19 cellular contexts compared by ENCODE assay signal in the genomic region with DNA sequence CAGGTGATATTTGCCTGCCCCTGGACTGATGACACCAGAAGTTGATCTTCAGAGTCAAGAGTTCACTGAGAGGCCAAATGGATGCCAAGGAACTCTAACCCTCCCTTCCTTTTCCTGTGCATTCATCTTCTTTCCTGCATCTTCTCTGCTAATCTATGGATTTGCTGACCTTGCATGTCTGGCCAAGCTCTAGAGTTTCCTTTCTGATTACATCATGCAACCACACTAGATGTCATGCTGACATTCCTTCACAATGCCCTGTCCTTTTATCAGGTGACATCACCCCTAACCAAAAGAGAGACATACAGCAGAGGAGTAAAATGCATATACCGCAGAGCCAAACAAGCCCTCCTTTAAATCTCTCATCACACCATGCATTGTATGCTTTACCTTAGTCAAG.
DNase-seq lines count a peak whose midpoint lies in the region; ATAC-seq, FAIRE-seq and TF ChIP-seq lines count a peak whose summit lies in the region.
"Had no signal": no experiment of that assay in that cellular context is flagged by ENCODE, and none has a peak within 500 bp of the region (broad histone marks: within the 10 kb centered on the region; RNA-seq: fewer than 3 reads in every experiment).

No MANE protein-coding gene starts in this region.

- DNase-seq in A549 (ENCODE audit: low read depth in 1 of 2, low spot score in 1 of 2) = no peak
- DNase-seq in H4 (ENCODE audit: low spot score) = peak; percentile 27
- DNase-seq in NCI-H226 = peak; percentile 66
- no peak for DNase-seq in mesothelial cell of epicardium (ENCODE audit: low spot score in 2 of 2, unreplicated experiment in 2 of 2)
- no peak for DNase-seq in activated CD8-positive, alpha-beta memory T cell treated with anti-CD3 and anti-CD28 coated beads, Interleukin-2, amount 50 U/mL, for 4 hours
- DNase-seq in HuH-7 (ENCODE audit: low spot score) = no peak
- no peak for DNase-seq in GM19240 (ENCODE audit: insufficient read length, low spot score)
- DNase-seq: DMS 273 treated with DMSO at 0.1 percent for 48 hours, Kasumi-1, NCI-H1417, NCI-H187 treated with DMSO at 0.1 percent for 48 hours, NCI-H446 treated with DMSO at 0.1 percent for 48 hours, NCI-H774, PC-9, T-helper 1 cell had no signal

- peaks cover 7% of the 10 kb centered on the region for H3K4me1 Mint-ChIP-seq in mesothelial cell of epicardium

- H3K4me1 ChIP-seq in A549 = no peaks in the 10 kb centered on the region
- H3K4me1 ChIP-seq: HAP-1 had no signal

- no peak for TF ChIP-seq POLR2A in A549 (IDR thresholded peaks at IDR 0.05; ENCODE audit: low read length)

- POLR2A ChIA-PET in A549 (lab: Yijun Ruan, JAX) = no interaction called here

- WGBS in A549 (ENCODE audit: missing lambda C conversion rate) = 90% methylated on average over 1 of the region's 1 CpG

- H3K27ac ChIP-seq in A549 = no peak overlapping the region
- H3K27ac ChIP-seq: C4-2B, PC-9 had no signal

- H3K27me3 Mint-ChIP-seq in mesothelial cell of epicardium (ENCODE audit: low read depth) = no peaks in the 10 kb centered on the region

- no peak for FAIRE-seq in A549 (lab: Jason Lieb, UNC)
- FAIRE-seq: A204.1 had no signal

- no peak for TF ChIP-seq RAD21 in A549 (conservative IDR thresholded peaks at IDR 0.05 in 1 of 2, IDR thresholded peaks at IDR 0.05 in 1 of 2)

- H3K9me3 Mint-ChIP-seq in mesothelial cell of epicardium = peaks cover 30% of the 10 kb centered on the region

- no peak for TF ChIP-seq EP300 in A549 (IDR thresholded peaks at IDR 0.05)

- H3K36me3 Mint-ChIP-seq in mesothelial cell of epicardium = peaks cover 2% of the 10 kb centered on the region

- no peak for TF ChIP-seq CTCF in A549 (IDR thresholded peaks at IDR 0.05)
- no peak for TF ChIP-seq CTCF in mesothelial cell of epicardium (IDR thresholded peaks at IDR 0.05; ENCODE audit: unreplicated experiment)

- CTCF ChIA-PET in A549 (lab: Yijun Ruan, JAX) = no interaction called here

- H3K27ac Mint-ChIP-seq in mesothelial cell of epicardium = no peak overlapping the region

- H3K4me2 ChIP-seq in A549 = no peak overlapping the region
- H3K4me2 ChIP-seq: PC-9 had no signal

- no peaks in the 10 kb centered on the region for H3K9me3 ChIP-seq in A549
- H3K9me3 ChIP-seq: HAP-1 had no signal

- ATAC-seq in A549 (no peak), esophagus mucosa (peak; percentile 37)

- no peak overlapping the region for H3K4me3 Mint-ChIP-seq in mesothelial cell of epicardium

- no peak overlapping the region for H3K4me3 ChIP-seq in A549
- H3K4me3 ChIP-seq: HAP-1, PC-9 had no signal

TF ChIP-seq in A549, 52 proteins besides CTCF, POLR2A, EP300 and RAD21:
- TF ChIP-seq MAFK (IDR thresholded peaks at IDR 0.05; ENCODE audit: partially characterized antibody) (peak; percentile 88), HDAC2 (IDR thresholded peaks at IDR 0.05) (no peak)
- TF ChIP-seq, protein P1, sequence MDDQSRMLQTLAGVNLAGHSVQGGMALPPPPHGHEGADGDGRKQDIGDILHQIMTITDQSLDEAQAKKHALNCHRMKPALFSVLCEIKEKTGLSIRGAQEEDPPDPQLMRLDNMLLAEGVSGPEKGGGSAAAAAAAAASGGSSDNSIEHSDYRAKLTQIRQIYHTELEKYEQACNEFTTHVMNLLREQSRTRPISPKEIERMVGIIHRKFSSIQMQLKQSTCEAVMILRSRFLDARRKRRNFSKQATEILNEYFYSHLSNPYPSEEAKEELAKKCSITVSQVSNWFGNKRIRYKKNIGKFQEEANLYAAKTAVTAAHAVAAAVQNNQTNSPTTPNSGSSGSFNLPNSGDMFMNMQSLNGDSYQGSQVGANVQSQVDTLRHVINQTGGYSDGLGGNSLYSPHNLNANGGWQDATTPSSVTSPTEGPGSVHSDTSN (IDR thresholded peaks at IDR 0.05) = no peak

Comparison
In these comparisons a context has a peak if more than half of its experiments do, and no peak if none do; other contexts are left out.
1. DNase-seq: peak in H4 (single experiment) and NCI-H226 (single experiment); none in A549 (0 of 2), mesothelial cell of epicardium (0 of 2), activated CD8-positive, alpha-beta memory T cell treated with anti-CD3 and anti-CD28 coated beads, Interleukin-2, amount 50 U/mL, for 4 hours (single experiment), HuH-7 (single experiment) and GM19240 (single experiment).